1 cellular context compared by ENCODE assay signal in genomic region chr1:65514083-65514482, GRCh38.
TF ChIP-seq lines count a peak whose summit lies in the region.

No MANE protein-coding gene starts in this region.

TF ChIP-seq in K562, 482 proteins besides CTCF, POLR2A, EP300 and RAD21 (continued from another document):
- TF ChIP-seq, protein P1, sequence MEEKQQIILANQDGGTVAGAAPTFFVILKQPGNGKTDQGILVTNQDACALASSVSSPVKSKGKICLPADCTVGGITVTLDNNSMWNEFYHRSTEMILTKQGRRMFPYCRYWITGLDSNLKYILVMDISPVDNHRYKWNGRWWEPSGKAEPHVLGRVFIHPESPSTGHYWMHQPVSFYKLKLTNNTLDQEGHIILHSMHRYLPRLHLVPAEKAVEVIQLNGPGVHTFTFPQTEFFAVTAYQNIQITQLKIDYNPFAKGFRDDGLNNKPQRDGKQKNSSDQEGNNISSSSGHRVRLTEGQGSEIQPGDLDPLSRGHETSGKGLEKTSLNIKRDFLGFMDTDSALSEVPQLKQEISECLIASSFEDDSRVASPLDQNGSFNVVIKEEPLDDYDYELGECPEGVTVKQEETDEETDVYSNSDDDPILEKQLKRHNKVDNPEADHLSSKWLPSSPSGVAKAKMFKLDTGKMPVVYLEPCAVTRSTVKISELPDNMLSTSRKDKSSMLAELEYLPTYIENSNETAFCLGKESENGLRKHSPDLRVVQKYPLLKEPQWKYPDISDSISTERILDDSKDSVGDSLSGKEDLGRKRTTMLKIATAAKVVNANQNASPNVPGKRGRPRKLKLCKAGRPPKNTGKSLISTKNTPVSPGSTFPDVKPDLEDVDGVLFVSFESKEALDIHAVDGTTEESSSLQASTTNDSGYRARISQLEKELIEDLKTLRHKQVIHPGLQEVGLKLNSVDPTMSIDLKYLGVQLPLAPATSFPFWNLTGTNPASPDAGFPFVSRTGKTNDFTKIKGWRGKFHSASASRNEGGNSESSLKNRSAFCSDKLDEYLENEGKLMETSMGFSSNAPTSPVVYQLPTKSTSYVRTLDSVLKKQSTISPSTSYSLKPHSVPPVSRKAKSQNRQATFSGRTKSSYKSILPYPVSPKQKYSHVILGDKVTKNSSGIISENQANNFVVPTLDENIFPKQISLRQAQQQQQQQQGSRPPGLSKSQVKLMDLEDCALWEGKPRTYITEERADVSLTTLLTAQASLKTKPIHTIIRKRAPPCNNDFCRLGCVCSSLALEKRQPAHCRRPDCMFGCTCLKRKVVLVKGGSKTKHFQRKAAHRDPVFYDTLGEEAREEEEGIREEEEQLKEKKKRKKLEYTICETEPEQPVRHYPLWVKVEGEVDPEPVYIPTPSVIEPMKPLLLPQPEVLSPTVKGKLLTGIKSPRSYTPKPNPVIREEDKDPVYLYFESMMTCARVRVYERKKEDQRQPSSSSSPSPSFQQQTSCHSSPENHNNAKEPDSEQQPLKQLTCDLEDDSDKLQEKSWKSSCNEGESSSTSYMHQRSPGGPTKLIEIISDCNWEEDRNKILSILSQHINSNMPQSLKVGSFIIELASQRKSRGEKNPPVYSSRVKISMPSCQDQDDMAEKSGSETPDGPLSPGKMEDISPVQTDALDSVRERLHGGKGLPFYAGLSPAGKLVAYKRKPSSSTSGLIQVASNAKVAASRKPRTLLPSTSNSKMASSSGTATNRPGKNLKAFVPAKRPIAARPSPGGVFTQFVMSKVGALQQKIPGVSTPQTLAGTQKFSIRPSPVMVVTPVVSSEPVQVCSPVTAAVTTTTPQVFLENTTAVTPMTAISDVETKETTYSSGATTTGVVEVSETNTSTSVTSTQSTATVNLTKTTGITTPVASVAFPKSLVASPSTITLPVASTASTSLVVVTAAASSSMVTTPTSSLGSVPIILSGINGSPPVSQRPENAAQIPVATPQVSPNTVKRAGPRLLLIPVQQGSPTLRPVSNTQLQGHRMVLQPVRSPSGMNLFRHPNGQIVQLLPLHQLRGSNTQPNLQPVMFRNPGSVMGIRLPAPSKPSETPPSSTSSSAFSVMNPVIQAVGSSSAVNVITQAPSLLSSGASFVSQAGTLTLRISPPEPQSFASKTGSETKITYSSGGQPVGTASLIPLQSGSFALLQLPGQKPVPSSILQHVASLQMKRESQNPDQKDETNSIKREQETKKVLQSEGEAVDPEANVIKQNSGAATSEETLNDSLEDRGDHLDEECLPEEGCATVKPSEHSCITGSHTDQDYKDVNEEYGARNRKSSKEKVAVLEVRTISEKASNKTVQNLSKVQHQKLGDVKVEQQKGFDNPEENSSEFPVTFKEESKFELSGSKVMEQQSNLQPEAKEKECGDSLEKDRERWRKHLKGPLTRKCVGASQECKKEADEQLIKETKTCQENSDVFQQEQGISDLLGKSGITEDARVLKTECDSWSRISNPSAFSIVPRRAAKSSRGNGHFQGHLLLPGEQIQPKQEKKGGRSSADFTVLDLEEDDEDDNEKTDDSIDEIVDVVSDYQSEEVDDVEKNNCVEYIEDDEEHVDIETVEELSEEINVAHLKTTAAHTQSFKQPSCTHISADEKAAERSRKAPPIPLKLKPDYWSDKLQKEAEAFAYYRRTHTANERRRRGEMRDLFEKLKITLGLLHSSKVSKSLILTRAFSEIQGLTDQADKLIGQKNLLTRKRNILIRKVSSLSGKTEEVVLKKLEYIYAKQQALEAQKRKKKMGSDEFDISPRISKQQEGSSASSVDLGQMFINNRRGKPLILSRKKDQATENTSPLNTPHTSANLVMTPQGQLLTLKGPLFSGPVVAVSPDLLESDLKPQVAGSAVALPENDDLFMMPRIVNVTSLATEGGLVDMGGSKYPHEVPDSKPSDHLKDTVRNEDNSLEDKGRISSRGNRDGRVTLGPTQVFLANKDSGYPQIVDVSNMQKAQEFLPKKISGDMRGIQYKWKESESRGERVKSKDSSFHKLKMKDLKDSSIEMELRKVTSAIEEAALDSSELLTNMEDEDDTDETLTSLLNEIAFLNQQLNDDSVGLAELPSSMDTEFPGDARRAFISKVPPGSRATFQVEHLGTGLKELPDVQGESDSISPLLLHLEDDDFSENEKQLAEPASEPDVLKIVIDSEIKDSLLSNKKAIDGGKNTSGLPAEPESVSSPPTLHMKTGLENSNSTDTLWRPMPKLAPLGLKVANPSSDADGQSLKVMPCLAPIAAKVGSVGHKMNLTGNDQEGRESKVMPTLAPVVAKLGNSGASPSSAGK (IDR thresholded peaks at IDR 0.05): no peak
- TF ChIP-seq, protein P2, sequence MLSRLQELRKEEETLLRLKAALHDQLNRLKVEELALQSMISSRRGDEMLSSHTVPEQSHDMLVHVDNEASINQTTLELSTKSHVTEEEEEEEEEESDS (CRISPR knock-in tag; IDR thresholded peaks at IDR 0.05): no peak
- TF ChIP-seq ARID4B (CRISPR knock-in tag; IDR thresholded peaks at IDR 0.05): no peak
